In genomic region chr12:4812621-4813327, GRCh38 we compare ENCODE assay signal across 2 cellular contexts.
TF ChIP-seq lines count a peak whose summit lies in the region.

No MANE protein-coding gene starts in this region.

TF ChIP-seq in IMR-90, 13 proteins besides CTCF, POLR2A, EP300 and RAD21:
- TF ChIP-seq ELK1 (IDR thresholded peaks at IDR 0.05; ENCODE audit: borderline replicate concordance, low read depth, low read length), result no peak
- TF ChIP-seq MAFK (IDR thresholded peaks at IDR 0.05; ENCODE audit: low read depth, low read length), result peak; percentile 28; the same call in 1 of the 2 replicates
TF ChIP-seq in IMR-90: peak in this region for 1.

TF ChIP-seq in H1, 55 proteins besides CTCF, POLR2A, EP300 and RAD21:
- no peak for TF ChIP-seq SIN3A (conservative IDR thresholded peaks at IDR 0.05 in 1 of 2, IDR thresholded peaks at IDR 0.05 in 1 of 2; ENCODE audit: low read depth in 1 of 2, low read length in 2 of 2)
- 0 out of 2 replicates have a peak, but pooled peaks have one; percentile 16 for TF ChIP-seq MAFK (IDR thresholded peaks at IDR 0.05; ENCODE audit: low read depth, low read length)
